9 cellular contexts compared by ENCODE assay signal in the genomic region with DNA sequence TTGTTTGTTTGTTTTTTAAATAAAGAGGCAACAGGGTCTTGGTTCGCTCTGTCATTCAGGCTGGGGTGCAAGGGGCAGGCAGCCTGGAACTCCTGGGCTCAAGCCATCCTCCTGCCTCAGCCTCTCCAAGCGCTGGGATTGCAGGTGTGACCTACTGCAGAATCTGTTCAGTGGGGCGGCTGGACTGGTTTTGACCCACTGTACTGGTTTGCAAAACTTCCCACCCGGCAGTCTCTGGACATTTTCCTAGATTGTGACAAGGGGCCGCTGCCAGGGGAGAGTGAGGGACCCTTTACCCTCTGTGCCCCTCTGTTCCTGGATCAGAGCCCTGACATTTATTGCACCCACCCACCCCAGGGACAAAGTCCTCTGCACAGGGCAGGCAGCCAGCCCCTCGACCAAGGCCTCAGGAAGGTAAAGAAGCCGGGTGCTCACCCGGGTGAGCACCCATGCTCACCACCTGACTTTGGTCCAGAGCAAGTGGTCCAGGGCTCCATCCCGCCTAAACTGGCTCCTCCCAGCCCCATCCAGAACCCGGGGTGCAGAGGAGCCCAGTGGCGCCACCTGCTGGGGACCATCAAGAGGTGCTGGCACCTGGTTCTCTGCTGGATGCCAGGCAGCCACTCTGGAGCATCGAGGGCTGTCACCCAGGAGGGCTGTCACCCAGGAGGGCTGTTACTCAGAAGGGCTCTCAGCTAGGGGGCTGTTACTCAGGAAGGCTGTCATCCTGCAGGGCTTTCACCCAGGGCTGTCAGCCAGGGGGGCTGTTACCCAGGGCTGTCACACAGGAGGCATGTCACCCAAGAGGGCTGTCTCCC.
DNase-seq lines count a peak whose midpoint lies in the region; ATAC-seq and TF ChIP-seq lines count a peak whose summit lies in the region.
"Had no signal": no experiment of that assay in that cellular context is flagged by ENCODE, and none has a peak within 500 bp of the region (broad histone marks: within the 10 kb centered on the region; RNA-seq: fewer than 3 reads in every experiment).

No MANE protein-coding gene starts in this region.

- no peaks in the 10 kb centered on the region for H3K27me3 Mint-ChIP-seq in activated naive CD8-positive, alpha-beta T cell treated with anti-CD3 and anti-CD28 coated beads for 36 hours
- peaks cover 10% of the 10 kb centered on the region for H3K27me3 Mint-ChIP-seq in stimulated activated naive CD8-positive, alpha-beta T cell treated with anti-CD3 and anti-CD28 coated beads, Interleukin-15, amount 100 ng/mL, for 72 hours

- no peaks in the 10 kb centered on the region for H3K36me3 Mint-ChIP-seq in activated naive CD8-positive, alpha-beta T cell treated with anti-CD3 and anti-CD28 coated beads for 36 hours

- no peak overlapping the region for H3K4me3 Mint-ChIP-seq in activated naive CD8-positive, alpha-beta T cell treated with anti-CD3 and anti-CD28 coated beads for 36 hours
- no peak overlapping the region for H3K4me3 Mint-ChIP-seq in stimulated activated naive CD8-positive, alpha-beta T cell treated with anti-CD3 and anti-CD28 coated beads, Interleukin-15, amount 100 ng/mL, for 72 hours

- H3K27me3 ChIP-seq in kidney epithelial cell (ENCODE audit: control insufficient read depth, insufficient read depth, low read length), result no peaks in the 10 kb centered on the region
- H3K27me3 ChIP-seq: breast epithelium had no signal

- peak; percentile 84 for DNase-seq in 8988T
- peak; percentile 51 for DNase-seq in GM12865 (ENCODE audit: low read depth)
- peak; percentile 33 for DNase-seq in NOMO-1 treated with DMSO at 0.1 percent for 48 hours (lab: John Stamatoyannopoulos, UW; ENCODE audit: unreplicated experiment)
- peak; percentile 53 for DNase-seq in activated naive CD8-positive, alpha-beta T cell treated with anti-CD3 and anti-CD28 coated beads for 36 hours
- no peak for DNase-seq in kidney epithelial cell (ENCODE audit: low read depth)
- peak; percentile 44 to 48 for DNase-seq in stimulated activated naive CD8-positive, alpha-beta T cell treated with anti-CD3 and anti-CD28 coated beads, Interleukin-15, amount 100 ng/mL, for 72 hours

- H3K4me1 Mint-ChIP-seq in activated naive CD8-positive, alpha-beta T cell treated with anti-CD3 and anti-CD28 coated beads for 36 hours, result no peaks in the 10 kb centered on the region
- no peaks in the 10 kb centered on the region for H3K4me1 Mint-ChIP-seq in stimulated activated naive CD8-positive, alpha-beta T cell treated with anti-CD3 and anti-CD28 coated beads, Interleukin-15, amount 100 ng/mL, for 72 hours

- TF ChIP-seq CTCF in GM12865 (IDR thresholded peaks at IDR 0.05; ENCODE audit: insufficient read depth, low read depth, low read length, missing control alignments), result peak; percentile 70
- TF ChIP-seq CTCF in kidney epithelial cell (IDR thresholded peaks at IDR 0.05; ENCODE audit: insufficient read depth, low read length, poor library complexity, severe bottlenecking), result peak; percentile 75

- no peak overlapping the region for H3K27ac Mint-ChIP-seq in activated naive CD8-positive, alpha-beta T cell treated with anti-CD3 and anti-CD28 coated beads for 36 hours
- H3K27ac Mint-ChIP-seq in stimulated activated naive CD8-positive, alpha-beta T cell treated with anti-CD3 and anti-CD28 coated beads, Interleukin-15, amount 100 ng/mL, for 72 hours, result no peak overlapping the region

- peak; percentile 72 for ATAC-seq in stimulated activated naive CD8-positive, alpha-beta T cell treated with anti-CD3 and anti-CD28 coated beads, Interleukin-15, amount 100 ng/mL, for 72 hours
- no peak for ATAC-seq in HG02870 (IDR thresholded peaks at IDR 0.05; ENCODE audit: unreplicated experiment)
- ATAC-seq in HG03442 (IDR thresholded peaks at IDR 0.05; ENCODE audit: unreplicated experiment), result no peak

- no peaks in the 10 kb centered on the region for H3K36me3 ChIP-seq in kidney epithelial cell (ENCODE audit: control insufficient read depth, insufficient read depth, low read length)
- H3K36me3 ChIP-seq: breast epithelium had no signal

- H3K9me3 Mint-ChIP-seq in activated naive CD8-positive, alpha-beta T cell treated with anti-CD3 and anti-CD28 coated beads for 36 hours, result peaks cover 3% of the 10 kb centered on the region
- peaks cover 6 to 8% of the 10 kb centered on the region in 2 donors for H3K9me3 Mint-ChIP-seq in stimulated activated naive CD8-positive, alpha-beta T cell treated with anti-CD3 and anti-CD28 coated beads, Interleukin-15, amount 100 ng/mL, for 72 hours

- H3K4me3 ChIP-seq in GM12865 (ENCODE audit: low read depth, low read length) (no peak overlapping the region), kidney epithelial cell (ENCODE audit: low read depth, low read length) (no peak overlapping the region)
- H3K4me3 ChIP-seq: breast epithelium had no signal
